8 cellular contexts compared by ENCODE assay signal in genomic region chr19:7925171-7925837, GRCh38. TPM values are rescaled to one million over a fixed set of nuclear protein-coding genes. Genes with fewer than 3 reads are reported as not detected.
DNase-seq lines count a peak whose midpoint lies in the region; ATAC-seq and TF ChIP-seq lines count a peak whose summit lies in the region.

No MANE protein-coding gene starts in this region.

- no peak for TF ChIP-seq POLR2A in HCT116 (IDR thresholded peaks at IDR 0.05; ENCODE audit: borderline replicate concordance, extremely low read depth, insufficient read depth, insufficient read length)

- no peaks in the 10 kb centered on the region; the same call in 1 of the 2 replicates for H3K79me2 ChIP-seq in HCT116 (ENCODE audit: insufficient read depth, low read length)

- no TSS peak for BruUV-seq in HCT116 (replicated peaks; lab: Mats Ljungman, UMichigan)

- no peaks in the 10 kb centered on the region for H4K20me1 ChIP-seq in HCT116 (ENCODE audit: insufficient read depth)

- peak overlapping the region; percentile 85 for H3K4me3 Mint-ChIP-seq in mesothelial cell of epicardium

- H3K27me3 Mint-ChIP-seq in mesothelial cell of epicardium (ENCODE audit: low read depth), result no peaks in the 10 kb centered on the region

- H3K9me3 ChIP-seq in HCT116 (ENCODE audit: control insufficient read depth in 1 of 2, insufficient read depth in 1 of 2, low read depth in 1 of 2, low read length in 2 of 2), result no peaks in the 10 kb centered on the region

- peak overlapping the region; percentile 22 for H3K4me3 ChIP-seq in AG10803 (ENCODE audit: low read length)
- H3K4me3 ChIP-seq in HCT116 (replicated peaks in 1 of 2; ENCODE audit: low read depth in 1 of 2, low read length in 2 of 2), result peak overlapping the region; percentile 15 to 50

- RAD21 ChIA-PET in HCT116 (lab: Charles Lee; ENCODE audit: low non-redundant PET in 1 of 2, low total read pairs in 2 of 2, uncharacterized antibody in 2 of 2, unreplicated experiment in 2 of 2), result no interaction called here

- peak; percentile 54 for ATAC-seq in HCT116
- no peak for ATAC-seq in GM18511 (IDR thresholded peaks at IDR 0.05; ENCODE audit: unreplicated experiment)

- H3K9me2 ChIP-seq in HCT116 (ENCODE audit: insufficient read depth), result no peaks in the 10 kb centered on the region

- TF ChIP-seq CTCF in AG10803 (conservative IDR thresholded peaks at IDR 0.05; ENCODE audit: low read length) (peak; percentile 62), HCT116 (IDR thresholded peaks at IDR 0.05 in 2 of 3, conservative IDR thresholded peaks at IDR 0.05 in 1 of 3; ENCODE audit: borderline replicate concordance in 1 of 3, insufficient read depth in 1 of 3, low read depth in 2 of 3, low read length in 2 of 3) (peak; percentile 85 to 89 (median 89)), mesothelial cell of epicardium (IDR thresholded peaks at IDR 0.05; ENCODE audit: unreplicated experiment) (peak; percentile 92)

- H3K9ac ChIP-seq in HCT116 (ENCODE audit: low read length), result peak overlapping the region; percentile 56

- intact Hi-C loops in HCT116 (cut with micrococcal nuclease), result no loop called here

- peak; percentile 48 for DNase-seq in AG10803 (ENCODE audit: low read depth)
- DNase-seq in HCT116 (ENCODE audit: low read depth, low spot score), result peak; percentile 56
- peak; percentile 4 for DNase-seq in NCI-H748 treated with DMSO at 0.1 percent for 48 hours (lab: John Stamatoyannopoulos, UW)
- peak; percentile 68 to 73 for DNase-seq in activated CD4-positive, alpha-beta T cell treated with anti-CD3 and anti-CD28 coated beads, Interleukin-2, amount 50 U/mL, for 4 hours
- peak; percentile 96 for DNase-seq in ecto neural progenitor cell (ENCODE audit: low spot score)
- DNase-seq in mesothelial cell of epicardium (ENCODE audit: low spot score in 2 of 2, unreplicated experiment in 2 of 2), result peak; percentile 89 to 92
- DNase-seq in stimulated activated CD8-positive, alpha-beta memory T cell treated with anti-CD3 and anti-CD28 coated beads, Interleukin-4, amount 100 ng/mL, for 1 hour (ENCODE audit: low read depth in 2 of 2, low spot score in 1 of 2), result peak; percentile 59 to 62

- no peak overlapping the region for H2AFZ ChIP-seq in HCT116 (ENCODE audit: low read depth, low read length, poor library complexity, severe bottlenecking)

- peaks cover 41% of the 10 kb centered on the region for H3K4me1 Mint-ChIP-seq in mesothelial cell of epicardium

- TF ChIP-seq RAD21 in HCT116 (IDR thresholded peaks at IDR 0.05; ENCODE audit: low read depth), result no peak; the same call in 1 of the 2 replicates

- H3K4me1 ChIP-seq in HCT116 (ENCODE audit: control insufficient read depth in 1 of 2, insufficient read depth in 2 of 2, low read length in 2 of 2), result peaks cover 27 to 56% of the 10 kb centered on the region in 2 experiments

- no peaks in the 10 kb centered on the region for H3K27me3 ChIP-seq in HCT116 (ENCODE audit: insufficient read depth, low read length)

- no peaks in the 10 kb centered on the region for H3K9me3 Mint-ChIP-seq in mesothelial cell of epicardium

- H3K36me3 Mint-ChIP-seq in mesothelial cell of epicardium, result no peaks in the 10 kb centered on the region

- peak overlapping the region; percentile 71 for H3K27ac ChIP-seq in HCT116 (ENCODE audit: low read depth, low read length)

- POLR2A ChIA-PET in HCT116 (lab: Charles Lee), result no interaction called here

- peaks cover 0 to 12% of the 10 kb centered on the region in 2 experiments; a peak in 3 of 4 replicates for H3K36me3 ChIP-seq in HCT116 (ENCODE audit: control insufficient read depth in 1 of 2, insufficient read depth in 2 of 2, low read length in 2 of 2)

- H3K27ac Mint-ChIP-seq in mesothelial cell of epicardium, result peak overlapping the region; percentile 94

- peak overlapping the region; percentile 69 for H3K4me2 ChIP-seq in HCT116 (ENCODE audit: low read length)

- CTCF ChIA-PET in HCT116 (lab: Charles Lee), result no interaction called here

TF ChIP-seq in HCT116, 20 proteins besides CTCF, POLR2A, EP300 and RAD21:
- TF ChIP-seq ELF1 (IDR thresholded peaks at IDR 0.05; ENCODE audit: borderline replicate concordance, low read depth) (no peak), MAX (IDR thresholded peaks at IDR 0.05) (peak; percentile 99), CBX3 (IDR thresholded peaks at IDR 0.05; ENCODE audit: low read depth) (no peak; the same call in 1 of the 2 replicates), EGR1 (IDR thresholded peaks at IDR 0.05; ENCODE audit: low read depth) (no peak), ZNF274 (IDR thresholded peaks at IDR 0.05; ENCODE audit: low read depth, low read length) (no peak), YY1 (IDR thresholded peaks at IDR 0.05; ENCODE audit: extremely low read depth, insufficient replicate concordance, low read depth, low read length) (no peak), ZFX (IDR thresholded peaks at IDR 0.05) (peak; percentile 44; the same call in 1 of the 2 replicates), POLR2AphosphoS5 (IDR thresholded peaks at IDR 0.05; ENCODE audit: low read depth, low read length) (peak; percentile 39), EZH2phosphoT487 (IDR thresholded peaks at IDR 0.05; ENCODE audit: borderline replicate concordance) (no peak), SRF (IDR thresholded peaks at IDR 0.05; ENCODE audit: low read depth) (no peak)

RNA-seq across cellular contexts. Expression of gene CTXN1, which starts 0.6 kb away (rescaled TPM):
- total RNA-seq in HCT116 (2021; ENCODE audit: unreplicated experiment) (56.0 TPM), mesothelial cell of epicardium (50.5 to 53.6 TPM (median 51.2 TPM) in 3 replicates)
- polyA plus RNA-seq in HCT116 (2012), result 19.3 and 20.5 TPM in 2 replicates

RNA-seq across cellular contexts. Expression of gene SNAPC2, which starts 5.2 kb away (rescaled TPM):
- total RNA-seq in HCT116 (2021; ENCODE audit: unreplicated experiment), result 42.9 TPM
- 35.7 and 41.4 TPM in 2 replicates for polyA plus RNA-seq in HCT116 (2012)
- 15.6 to 16.8 TPM (median 16.3 TPM) in 3 replicates for total RNA-seq in mesothelial cell of epicardium

RNA-seq across cellular contexts. Expression of gene TGFBR3L, which starts 10.7 kb away (rescaled TPM):
- total RNA-seq in HCT116 (2021; ENCODE audit: unreplicated experiment), result 30.9 TPM
- polyA plus RNA-seq in HCT116 (2012), result 37.9 and 39.2 TPM in 2 replicates
- 1.2 to 1.7 TPM (median 1.2 TPM) in 3 replicates for total RNA-seq in mesothelial cell of epicardium

RNA-seq across cellular contexts. Expression of gene TIMM44, which starts 18.2 kb away (rescaled TPM):
- total RNA-seq in HCT116 (2021; ENCODE audit: unreplicated experiment), result 136 TPM
- 75.6 and 76.4 TPM in 2 replicates for polyA plus RNA-seq in HCT116 (2012)
- total RNA-seq in mesothelial cell of epicardium, result 76.3 to 80.7 TPM (median 78.3 TPM) in 3 replicates

RNA-seq across cellular contexts. Expression of gene MAP2K7, which starts 21.6 kb away (rescaled TPM):
- 59.1 TPM for total RNA-seq in HCT116 (2021; ENCODE audit: unreplicated experiment)
- polyA plus RNA-seq in HCT116 (2012), result 36.4 and 43.1 TPM in 2 replicates
- total RNA-seq in mesothelial cell of epicardium, result 52.1 to 55.6 TPM (median 52.2 TPM) in 3 replicates

Comparison
In these comparisons a context has a peak if more than half of its experiments do, and no peak if none do; other contexts are left out.
1. DNase-seq: peak in every context shown above with its lines; median percentile 96 in ecto neural progenitor cell; 90 in mesothelial cell of epicardium; 70 in activated CD4-positive, alpha-beta T cell treated with anti-CD3 and anti-CD28 coated beads, Interleukin-2, amount 50 U/mL, for 4 hours; 60 in stimulated activated CD8-positive, alpha-beta memory T cell treated with anti-CD3 and anti-CD28 coated beads, Interleukin-4, amount 100 ng/mL, for 1 hour; 56 in HCT116; 48 in AG10803; 4 in NCI-H748 treated with DMSO at 0.1 percent for 48 hours.
2. RNA of gene TGFBR3L, which starts 10.7 kb away (total RNA-seq): 30.9 TPM in HCT116 (single experiment); 1.2 to 1.7 TPM in mesothelial cell of epicardium; every median in the first group is over 10 times any median in the second.
3. Peak in every context shown above with its lines, with median percentiles within 50 percentile points of each other: CTCF ChIP-seq.